18 cellular contexts compared by ENCODE assay signal in the genomic region with DNA sequence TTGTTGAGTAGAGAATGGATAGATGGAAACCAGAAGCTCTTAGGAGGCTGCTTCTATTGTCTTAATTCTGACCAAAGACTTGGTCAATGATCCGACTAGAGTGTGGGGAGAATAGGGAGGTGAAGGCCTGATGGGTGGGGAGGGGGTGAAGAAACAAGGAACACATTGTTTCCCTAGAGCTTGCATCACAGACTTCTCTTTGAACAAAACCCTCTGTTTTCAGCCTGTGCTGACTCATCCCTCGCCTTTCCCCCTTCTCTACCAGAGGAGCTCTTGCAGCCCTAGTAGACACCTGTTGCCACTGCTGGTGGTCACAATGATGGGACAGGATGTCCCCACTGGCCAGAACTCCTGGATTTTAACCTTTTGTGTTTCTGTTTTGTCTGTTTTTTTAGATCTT. TPM values are rescaled to one million over a fixed set of nuclear protein-coding genes. Genes with fewer than 3 reads are reported as not detected.
DNase-seq lines count a peak whose midpoint lies in the region; ATAC-seq, FAIRE-seq and TF ChIP-seq lines count a peak whose summit lies in the region.
"Had no signal": no experiment of that assay in that cellular context is flagged by ENCODE, and none has a peak within 500 bp of the region (broad histone marks: within the 10 kb centered on the region; RNA-seq: fewer than 3 reads in every experiment).

No MANE protein-coding gene starts in this region.

- H3K18ac ChIP-seq in mesenchymal stem cell (ENCODE audit: low read depth in 1 of 2, low read length in 2 of 2) = no peak overlapping the region

- H3K79me1 ChIP-seq in mesenchymal stem cell (replicated peaks; ENCODE audit: low read length, poor library complexity, severe bottlenecking) = no peaks in the 10 kb centered on the region

- POLR2A ChIA-PET in HepG2 (lab: Yijun Ruan, JAX) = interaction anchor here (0.5 to 2.7 kb wide), 5 partner anchors 26 to 530 kb away, joined by 3 to 41 read pairs (median 3); a partner anchor contains a TSS

- H3K27ac ChIP-seq in HepG2 (ENCODE audit: extremely low read length, insufficient read depth, low read length) = peak overlapping the region; percentile 69
- no peak overlapping the region for H3K27ac ChIP-seq in right lobe of liver
- no peak overlapping the region for H3K27ac ChIP-seq in mesenchymal stem cell (ENCODE audit: low read length, poor library complexity, severe bottlenecking)
- H3K27ac ChIP-seq in spleen = no peak overlapping the region

- peak; percentile 99 for FAIRE-seq in HepG2 (lab: Jason Lieb, UNC)
- FAIRE-seq: astrocyte, GM12891, GM19239 had no signal

- no peak for TF ChIP-seq RAD21 in HepG2 (CRISPR knock-in tag; IDR thresholded peaks at IDR 0.05)

- no peak overlapping the region for H3K14ac ChIP-seq in mesenchymal stem cell (ENCODE audit: low read length in 2 of 2)

- H4K20me1 ChIP-seq in HepG2 (ENCODE audit: insufficient read depth, low read length) = no peaks in the 10 kb centered on the region

- H3K23ac ChIP-seq in mesenchymal stem cell (ENCODE audit: low read length in 2 of 2) = no peak overlapping the region

- TF ChIP-seq POLR2A in HepG2 (IDR thresholded peaks at IDR 0.05; ENCODE audit: insufficient read depth in 1 of 2, low read depth in 2 of 2, low read length in 2 of 2) (no peak; a peak in 1 of 4 replicates), right lobe of liver (IDR thresholded peaks at IDR 0.05) (no peak), spleen (IDR thresholded peaks at IDR 0.05) (no peak)

- H2BK12ac ChIP-seq in mesenchymal stem cell (ENCODE audit: low read length in 2 of 2) = no peak overlapping the region

- in situ Hi-C loops in HepG2 (cut with HindIII; ENCODE audit: extremely low pct_ligation_motif_present, low pct_unique_long_range_greater_than_20kb) = loop anchor here (25.0 kb wide), 1 partner anchor 139 kb away; a partner anchor contains a TSS

- H3K9ac ChIP-seq in HepG2 (ENCODE audit: insufficient read depth, low read depth, low read length) (peak overlapping the region; percentile 45), mesenchymal stem cell (ENCODE audit: low read length) (no peak overlapping the region)

- H3K4me2 ChIP-seq in HepG2 (ENCODE audit: low read depth, low read length) = peak overlapping the region; percentile 64
- H3K4me2 ChIP-seq in mesenchymal stem cell (ENCODE audit: low read length, poor library complexity, severe bottlenecking) = no peak overlapping the region

- TF ChIP-seq EP300 in HepG2 (IDR thresholded peaks at IDR 0.05; ENCODE audit: low read depth in 2 of 2, low read length in 2 of 2) = peak; percentile 56 to 89; a peak in 3 of 4 replicates
- peak; percentile 73; the same call in 1 of the 2 replicates for TF ChIP-seq EP300 in HepG2 (CRISPR knock-in tag; IDR thresholded peaks at IDR 0.05; ENCODE audit: borderline replicate concordance)

- H3K79me2 ChIP-seq in HepG2 (ENCODE audit: insufficient read depth, low read length) = no peaks in the 10 kb centered on the region

- H2AK5ac ChIP-seq in mesenchymal stem cell (ENCODE audit: low read length, severe bottlenecking) = no peak overlapping the region

- H3K4ac ChIP-seq in mesenchymal stem cell (ENCODE audit: low read depth in 1 of 2, low read length in 2 of 2) = no peak overlapping the region

- H2BK120ac ChIP-seq in mesenchymal stem cell (ENCODE audit: low read depth, low read length) = no peak overlapping the region

- intact Hi-C loops in HepG2 (cut with micrococcal nuclease; ENCODE audit: unreplicated experiment) (loop anchor here (1.0 kb wide), 1 partner anchor 27 kb away; no protein-coding TSS in a partner anchor), right lobe of liver (cut with DNase I) (no loop called here), spleen (cut with DNase I; ENCODE audit: low total_unique reads) (no loop called here)

- no peak overlapping the region for H4K8ac ChIP-seq in mesenchymal stem cell (ENCODE audit: low read length)

- H3K4me3 ChIP-seq in HepG2 (replicated peaks in 1 of 3; ENCODE audit: insufficient read depth in 1 of 3, low read depth in 2 of 3, low read length in 3 of 3) (no peak overlapping the region), right lobe of liver (no peak overlapping the region), mesenchymal stem cell (ENCODE audit: insufficient read depth in 1 of 2, low read depth in 1 of 2, low read length in 2 of 2) (no peak overlapping the region), spleen (no peak overlapping the region)
- H3K4me3 ChIP-seq: HAP-1 had no signal

- H4K91ac ChIP-seq in mesenchymal stem cell (ENCODE audit: low read length) = no peak overlapping the region

- peak; percentile 97 for DNase-seq in HepG2 (ENCODE audit: low spot score)
- no peak for DNase-seq in right lobe of liver
- DNase-seq in amniotic epithelial cell (ENCODE audit: low read depth) = peak; percentile 44
- DNase-seq in iris pigment epithelial cell (ENCODE audit: low read depth) = peak; percentile 17
- DNase-seq in mesenchymal stem cell = no peak
- DNase-seq in SW 1271 (lab: John Stamatoyannopoulos, UW) = no peak
- no peak for DNase-seq in spleen
- DNase-seq: activated T-cell treated with anti-CD3 and anti-CD28 coated beads, Interleukin-2, amount 50 U/mL, for 4 hours; DMS79; effector CD4-positive, alpha-beta T cell; left ventricle myocardium superior; NCI-H1694 had no signal

- no peak for TF ChIP-seq CTCF in HepG2 (CRISPR knock-in tag; IDR thresholded peaks at IDR 0.05)
- no peak for TF ChIP-seq CTCF in right lobe of liver (IDR thresholded peaks at IDR 0.05)
- TF ChIP-seq CTCF in spleen (IDR thresholded peaks at IDR 0.05 in 8 of 11, conservative IDR thresholded peaks at IDR 0.05 in 3 of 11) = no peak

- H2AFZ ChIP-seq in HepG2 (ENCODE audit: low read length) = no peak overlapping the region
- H2AFZ ChIP-seq in mesenchymal stem cell (ENCODE audit: low read depth, low read length) = no peak overlapping the region

- H2BK5ac ChIP-seq in mesenchymal stem cell (ENCODE audit: low read depth, low read length, poor library complexity, severe bottlenecking) = no peak overlapping the region

- 0% methylated on average over 2 of the region's 2 CpGs for WGBS in HepG2 (ENCODE audit: low lambda C conversion rate)
- WGBS in right lobe of liver (ENCODE audit: insufficient coverage, low coverage, low lambda C conversion rate, missing lambda C conversion rate) = 63% methylated on average over 2 of the region's 2 CpGs
- WGBS in mesenchymal stem cell = 39% methylated on average over 1 of the region's 2 CpGs
- 47 to 74% (median 67%) methylated on average over 2 of the region's 2 CpGs for WGBS in spleen, 5 donors

- H2BK15ac ChIP-seq in mesenchymal stem cell (ENCODE audit: low read depth, poor library complexity, severe bottlenecking) = no peak overlapping the region

- H3K9me3 ChIP-seq in HepG2 (ENCODE audit: low read length) (no peaks in the 10 kb centered on the region), right lobe of liver (no peaks in the 10 kb centered on the region), mesenchymal stem cell (ENCODE audit: control insufficient read depth, low read length) (no peaks in the 10 kb centered on the region), spleen (no peaks in the 10 kb centered on the region)
- H3K9me3 ChIP-seq: HAP-1 had no signal

- H3K4me1 ChIP-seq in HepG2 (ENCODE audit: insufficient read depth, low read length) = peaks cover 36% of the 10 kb centered on the region
- no peaks in the 10 kb centered on the region for H3K4me1 ChIP-seq in right lobe of liver
- H3K4me1 ChIP-seq in mesenchymal stem cell (ENCODE audit: control insufficient read depth, insufficient read depth, low read depth, low read length) = no peaks in the 10 kb centered on the region
- no peaks in the 10 kb centered on the region for H3K4me1 ChIP-seq in spleen
- H3K4me1 ChIP-seq: HAP-1 had no signal

- BruUV-seq in HepG2 (replicated peaks; lab: Mats Ljungman, UMichigan) = no TSS peak

- CTCF ChIA-PET in HepG2 (lab: Yijun Ruan, JAX; ENCODE audit: low intra/inter-chr PET ratio, low total read pairs) = no interaction called here

- H3K27me3 ChIP-seq in HepG2 (ENCODE audit: control insufficient read depth in 1 of 2, insufficient read depth in 2 of 2, low read length in 2 of 2) = no peaks in the 10 kb centered on the region
- no peaks in the 10 kb centered on the region for H3K27me3 ChIP-seq in right lobe of liver
- H3K27me3 ChIP-seq in mesenchymal stem cell (ENCODE audit: control insufficient read depth in 1 of 2, insufficient read depth in 1 of 2, low read length in 2 of 2) = peaks cover 79 to 90% of the 10 kb centered on the region in 2 experiments
- H3K27me3 ChIP-seq in spleen (replicated peaks in 1 of 7) = peaks cover 0 to 68% (median 8%) of the 10 kb centered on the region in 7 donors

- ATAC-seq in HepG2 = peak; percentile 99
- ATAC-seq in right lobe of liver = no peak
- no peak for ATAC-seq in GM19328 (IDR thresholded peaks at IDR 0.05; ENCODE audit: unreplicated experiment)
- ATAC-seq: activated T-cell treated with anti-CD3 and anti-CD28 coated beads, Interleukin-2, amount 50 U/mL, for 4 hours; left ventricle myocardium superior; SK-N-SH treated with all-trans-retinoic acid at 6 μM for 48 hours had no signal

- no peaks in the 10 kb centered on the region for H3K36me3 ChIP-seq in HepG2 (replicated peaks in 1 of 2; ENCODE audit: control insufficient read depth in 1 of 2, insufficient read depth in 2 of 2, low read length in 2 of 2)
- H3K36me3 ChIP-seq in right lobe of liver = no peaks in the 10 kb centered on the region
- no peaks in the 10 kb centered on the region for H3K36me3 ChIP-seq in mesenchymal stem cell (ENCODE audit: control insufficient read depth in 1 of 2, insufficient read depth in 2 of 2, low read depth in 1 of 2, low read length in 2 of 2)
- no peaks in the 10 kb centered on the region for H3K36me3 ChIP-seq in spleen
- H3K36me3 ChIP-seq: HAP-1 had no signal

RNA-seq across cellular contexts. Expression of a gene that starts 46.8 kb away (rescaled TPM):
- total RNA-seq in HepG2 (2016; rRNA removed; fragmentation: Illumina TruSeq; extraction: Trizol) (not detected in 2 replicates), right lobe of liver (not detected), spleen (not detected)
- not detected in 2 replicates for total RNA-seq in HepG2 (2016; cell fraction: cytosol; rRNA removed; fragmentation: Illumina TruSeq; extraction: Trizol; ENCODE audit: low read depth)
- total RNA-seq in HepG2 (2016; cell fraction: insoluble cytoplasmic fraction; rRNA removed; fragmentation: Illumina TruSeq; extraction: Trizol) = not detected in 2 replicates
- not detected in 2 replicates for total RNA-seq in HepG2 (2016; cell fraction: membrane; rRNA removed; fragmentation: Illumina TruSeq; extraction: Trizol)
- not detected in 2 replicates for total RNA-seq in HepG2 (2016; cell fraction: nucleus; rRNA removed; fragmentation: Illumina TruSeq; extraction: Trizol)
- polyA plus RNA-seq in HepG2 (2011; rRNA removed) (not detected in 2 replicates), spleen (under 1 TPM in 1 of 3 donors, not detected in 2; 0.20 TPM)
- not detected in 2 replicates for polyA plus RNA-seq in HepG2 (2011; cell fraction: cytosol; rRNA removed)
- not detected in 2 replicates for polyA plus RNA-seq in HepG2 (2011; cell fraction: nucleus; rRNA removed)
- not detected in 2 replicates for polyA plus RNA-seq in HepG2 (2012)
- not detected in 2 replicates for polyA plus RNA-seq in HepG2 (2016; cell fraction: cytosol; fragmentation: Illumina TruSeq; extraction: Trizol; ENCODE audit: low read depth)
- not detected in 2 replicates for polyA plus RNA-seq in HepG2 (2016; cell fraction: insoluble cytoplasmic fraction; fragmentation: Illumina TruSeq; extraction: Trizol; ENCODE audit: low read depth)
- polyA plus RNA-seq in HepG2 (2016; cell fraction: membrane; fragmentation: Illumina TruSeq; extraction: Trizol; ENCODE audit: low read depth) = not detected in 2 replicates
- polyA plus RNA-seq in HepG2 (2016; cell fraction: nucleus; fragmentation: Illumina TruSeq; extraction: Trizol; ENCODE audit: insufficient read depth, low read depth) = not detected in 2 replicates
- polyA minus RNA-seq in HepG2 (2011; rRNA and poly(A)+ RNA removed; ENCODE audit: low replicate concordance) = not detected in 2 replicates
- not detected in 2 replicates for polyA minus RNA-seq in HepG2 (2011; cell fraction: cytosol; rRNA and poly(A)+ RNA removed)
- not detected in 2 replicates for polyA minus RNA-seq in HepG2 (2011; cell fraction: nucleus; rRNA and poly(A)+ RNA removed)
- polyA plus RNA-seq in mesenchymal stem cell (2013, experiment 1 of 2) = not detected
- polyA plus RNA-seq in mesenchymal stem cell (2013, experiment 2 of 2) = not detected
- total RNA-seq: activated T-cell treated with anti-CD3 and anti-CD28 coated beads, Interleukin-2, amount 50 U/mL, for 4 hours; astrocyte had no signal

Comparison
In these comparisons a context has a peak if more than half of its experiments do, and no peak if none do; other contexts are left out.
1. DNase-seq: peak in HepG2 (single experiment), amniotic epithelial cell (single experiment) and iris pigment epithelial cell (single experiment); none in right lobe of liver (0 of 3), mesenchymal stem cell (single experiment), SW 1271 (0 of 2) and spleen (single experiment).